29 cellular contexts compared by ENCODE assay signal in genomic region chr3:117393119-117393518, GRCh38.
"Had no signal": no experiment of that assay in that cellular context is flagged by ENCODE, and none has a peak within 500 bp of the region (broad histone marks: within the 10 kb centered on the region; RNA-seq: fewer than 3 reads in every experiment).

No MANE protein-coding gene starts in this region.

- H3K36me3 ChIP-seq: breast epithelium, esophagus muscularis mucosa, gastrocnemius medialis, pancreas, prostate gland, vagina had no signal

- H3K27me3 ChIP-seq: breast epithelium, esophagus muscularis mucosa, gastrocnemius medialis, pancreas, vagina had no signal

- H3K9me3 ChIP-seq: breast epithelium, esophagus muscularis mucosa, gastrocnemius medialis, pancreas, prostate gland, vagina had no signal

- H3K27ac ChIP-seq: breast epithelium, esophagus muscularis mucosa, gastrocnemius medialis, pancreas, prostate gland, skin epidermis, vagina had no signal

- H3K4me3 ChIP-seq: breast epithelium, esophagus muscularis mucosa, gastrocnemius medialis, pancreas, prostate gland, skin epidermis, vagina had no signal

- H3K4me1 ChIP-seq: breast epithelium, esophagus muscularis mucosa, gastrocnemius medialis, prostate gland, vagina had no signal

- DNase-seq: activated CD4-positive, alpha-beta memory T cell treated with anti-CD3 and anti-CD28 coated beads for 36 hours; activated CD4-positive, alpha-beta T cell treated with anti-CD3 and anti-CD28 coated beads, Interleukin-2, amount 10 ng/mL, durations not matched to agents 24 days and 14 days; activated CD4-positive, CD25-positive, alpha-beta regulatory T cell treated with anti-CD3 and anti-CD28 coated beads, Interleukin-2, amount 50 U/mL, for 72 hours; activated CD8-positive, alpha-beta memory T cell treated with anti-CD3 and anti-CD28 coated beads, Interleukin-2, amount 50 U/mL, for 4 hours; activated effector memory CD4-positive, alpha-beta T cell treated with anti-CD3 and anti-CD28 coated beads, Interleukin-2, amount 50 U/mL, for 16 hours; activated naive CD4-positive, alpha-beta T cell treated with anti-CD3 and anti-CD28 coated beads for 36 hours; activated naive CD8-positive, alpha-beta T cell treated with anti-CD3 and anti-CD28 coated beads, Interleukin-2, amount 10 ng/mL, durations not matched to agents 7 days and 5 days; activated T-cell treated with anti-CD3 and anti-CD28 coated beads, Interleukin-2, amount 50 U/mL, for 1 hour; amniotic stem cell; central memory CD4-positive, alpha-beta T cell; effector CD4-positive, alpha-beta T cell; gastrocnemius medialis; glutamatergic neuron; islet precursor cell; left cardiac atrium; midbrain; naive thymus-derived CD4-positive, alpha-beta T cell; pancreas; retina; stimulated activated CD4-positive, alpha-beta T cell treated with anti-CD3 and anti-CD28 coated beads, Interleukin-12 subunit alpha, Interleukin-12 subunit beta, amount 100 ng/mL, for 4 hours; stimulated activated CD4-positive, alpha-beta T cell treated with anti-CD3 and anti-CD28 coated beads, Interleukin-4, amount 100 ng/mL, for 1 hour; T-helper 9 cell had no signal

- ATAC-seq: gastrocnemius medialis; left cardiac atrium; naive thymus-derived CD4-positive, alpha-beta T cell; pancreas; sciatic nerve; stimulated activated effector memory CD8-positive, alpha-beta T cell treated with anti-CD3 and anti-CD28 coated beads, Interleukin-12 subunit alpha, Interleukin-12 subunit beta, amount 100 ng/mL, for 72 hours had no signal

- FAIRE-seq: pancreas had no signal
